11 cellular contexts compared by ENCODE assay signal in the genomic region with DNA sequence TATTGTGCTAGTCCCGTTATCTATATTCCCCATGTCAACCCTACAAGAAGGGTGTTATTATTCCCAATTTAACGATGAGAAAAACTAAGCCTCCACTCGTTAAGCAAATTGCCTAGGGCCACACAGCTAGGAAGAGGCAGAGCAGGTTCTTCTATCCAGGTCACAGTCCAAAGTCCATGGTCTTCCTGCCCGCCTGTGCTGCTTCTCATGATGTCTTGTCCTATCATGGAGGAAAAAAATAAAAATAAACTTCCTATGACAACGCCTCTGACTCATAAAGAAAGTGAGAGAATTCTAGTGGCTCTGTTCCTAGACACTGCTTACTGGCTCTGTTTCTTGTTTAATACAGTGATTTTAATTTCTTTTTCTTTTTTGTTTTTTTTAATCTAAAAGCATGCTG. TPM values are rescaled to one million over a fixed set of nuclear protein-coding genes. Genes with fewer than 3 reads are reported as not detected.
A peak's percentile ranks its signal among the peaks of the same experiment; 100 is the strongest.
DNase-seq lines count a peak whose midpoint lies in the region; ATAC-seq, FAIRE-seq and TF ChIP-seq lines count a peak whose summit lies in the region.
"Had no signal": no experiment of that assay in that cellular context is flagged by ENCODE, and none has a peak within 500 bp of the region (broad histone marks: within the 10 kb centered on the region; RNA-seq: fewer than 3 reads in every experiment).

No MANE protein-coding gene starts in this region.

- no peaks in the 10 kb centered on the region for H4K20me1 ChIP-seq in endothelial cell of umbilical vein (replicated peaks; ENCODE audit: control insufficient read depth, extremely low read depth, insufficient read depth, low read length)

- peak; percentile 60 for ATAC-seq in HG03432 (IDR thresholded peaks at IDR 0.05; ENCODE audit: unreplicated experiment)
- ATAC-seq in mucosa of descending colon, result peak; percentile 91
- no peak for ATAC-seq in GM18505 (IDR thresholded peaks at IDR 0.05; ENCODE audit: unreplicated experiment)

- no peak overlapping the region for H2AFZ ChIP-seq in endothelial cell of umbilical vein (ENCODE audit: low read depth, low read length)

- no peaks in the 10 kb centered on the region for H3K9me1 ChIP-seq in endothelial cell of umbilical vein (replicated peaks; ENCODE audit: control insufficient read depth, extremely low read depth, insufficient read depth, low read length)

- peaks cover 92% of the 10 kb centered on the region for H3K79me2 ChIP-seq in endothelial cell of umbilical vein (ENCODE audit: control insufficient read depth, insufficient read depth, low read length)

- H3K27me3 ChIP-seq in endothelial cell of umbilical vein (ENCODE audit: control insufficient read depth in 2 of 2, insufficient read depth in 2 of 2, low read length in 2 of 2), result no peaks in the 10 kb centered on the region
- no peaks in the 10 kb centered on the region for H3K27me3 ChIP-seq in effector memory CD4-positive, alpha-beta T cell (replicated peaks; ENCODE audit: control insufficient read depth, insufficient read depth, low read length, poor library complexity, severe bottlenecking)

- no peak for TF ChIP-seq CTCF in endothelial cell of umbilical vein (IDR thresholded peaks at IDR 0.05; ENCODE audit: extremely low read depth in 1 of 2, insufficient read depth in 1 of 2, low read depth in 1 of 2, low read length in 2 of 2)
- TF ChIP-seq CTCF in mucosa of descending colon (IDR thresholded peaks at IDR 0.05), result no peak

- no TSS peak for BruUV-seq in endothelial cell of umbilical vein (replicated peaks; lab: Mats Ljungman, UMichigan)

- H3K27ac ChIP-seq in endothelial cell of umbilical vein (ENCODE audit: insufficient read depth, low read depth, low read length), result peak overlapping the region; percentile 75
- H3K27ac ChIP-seq in effector memory CD4-positive, alpha-beta T cell (ENCODE audit: insufficient read depth, low read length, poor library complexity, severe bottlenecking), result no peak overlapping the region
- H3K27ac ChIP-seq: C4-2B had no signal

- FAIRE-seq in endothelial cell of umbilical vein (lab: Jason Lieb, UNC), result peak; percentile 56

- H3K4me1 ChIP-seq in endothelial cell of umbilical vein (ENCODE audit: control insufficient read depth, extremely low read depth, insufficient read depth, low read length) (peaks cover 91% of the 10 kb centered on the region), mucosa of descending colon (ENCODE audit: low read depth) (no peaks in the 10 kb centered on the region)
- H3K4me1 ChIP-seq in effector memory CD4-positive, alpha-beta T cell (ENCODE audit: control insufficient read depth, insufficient read depth, low read length, poor library complexity, severe bottlenecking), result no peaks in the 10 kb centered on the region

- H3K4me3 ChIP-seq in endothelial cell of umbilical vein (replicated peaks in 1 of 3; ENCODE audit: insufficient read depth in 1 of 3, low read depth in 1 of 3, low read length in 3 of 3), result no peak overlapping the region
- H3K4me3 ChIP-seq in mucosa of descending colon, result no peak overlapping the region
- no peak overlapping the region for H3K4me3 ChIP-seq in effector memory CD4-positive, alpha-beta T cell (ENCODE audit: insufficient read depth, low read depth, low read length, poor library complexity, severe bottlenecking)

- dilution Hi-C loops in endothelial cell of umbilical vein (cut with MboI; ENCODE audit: extremely low pct_ligation_motif_present, low sequenced_read_pairs), result no loop called here

- DNase-seq in COLO829 (ENCODE audit: low spot score) (peak; percentile 61), endothelial cell of umbilical vein (ENCODE audit: low read depth, low spot score) (peak; percentile 83), mucosa of descending colon (peak in 2 of 3 donors; percentile 27 to 58), NCI-H2171 treated with DMSO at 0.1 percent for 48 hours (lab: John Stamatoyannopoulos, UW) (no peak), SIG-M5 (lab: John Stamatoyannopoulos, UW) (no peak)
- DNase-seq in effector memory CD4-positive, alpha-beta T cell, result no peak
- DNase-seq: activated CD4-positive, alpha-beta memory T cell treated with anti-CD3 and anti-CD28 coated beads, Interleukin-2, amount 10 ng/mL, durations not matched to agents 7 days and 5 days; naive B cell had no signal

- H3K36me3 ChIP-seq in endothelial cell of umbilical vein (ENCODE audit: control insufficient read depth in 2 of 2, extremely low read depth in 1 of 2, insufficient read depth in 2 of 2, low read length in 2 of 2) (peaks cover 0 to 15% of the 10 kb centered on the region in 2 experiments), mucosa of descending colon (ENCODE audit: low read depth) (no peaks in the 10 kb centered on the region)
- H3K36me3 ChIP-seq in effector memory CD4-positive, alpha-beta T cell (ENCODE audit: control insufficient read depth, insufficient read depth, low read length), result no peaks in the 10 kb centered on the region

- CTCF ChIA-PET in endothelial cell of umbilical vein (lab: Charles Lee), result interaction anchor here (1.0 to 6.7 kb wide), 10 partner anchors 11 to 534 kb away, joined by 3 to 101 read pairs (median 8); partner anchors contain the start of gene COL8A1

- H3K9ac ChIP-seq in endothelial cell of umbilical vein (replicated peaks; ENCODE audit: extremely low read depth, insufficient read depth, low read length), result peak overlapping the region; percentile 74

- peak overlapping the region; percentile 53 for H3K4me2 ChIP-seq in endothelial cell of umbilical vein (ENCODE audit: insufficient read depth, low read length)

- intact Hi-C loops in endothelial cell of umbilical vein (cut with micrococcal nuclease), result no loop called here
- intact Hi-C loops in mucosa of descending colon (cut with DNase I, micrococcal nuclease), result no loop called here

- no peaks in the 10 kb centered on the region for H3K9me3 ChIP-seq in endothelial cell of umbilical vein (replicated peaks; ENCODE audit: control insufficient read depth, insufficient read depth, low read length)
- no peaks in the 10 kb centered on the region for H3K9me3 ChIP-seq in mucosa of descending colon
- H3K9me3 ChIP-seq in effector memory CD4-positive, alpha-beta T cell (ENCODE audit: control insufficient read depth, low read length), result no peaks in the 10 kb centered on the region

- TF ChIP-seq POLR2A in endothelial cell of umbilical vein (IDR thresholded peaks at IDR 0.05; ENCODE audit: low read depth, low read length) (no peak), GM18505 (IDR thresholded peaks at IDR 0.05; ENCODE audit: borderline replicate concordance, extremely low read depth, insufficient read depth, insufficient read length) (no peak)

- POLR2A ChIA-PET in endothelial cell of umbilical vein (lab: Charles Lee), result interaction anchor here (1.7 to 1.9 kb wide), 2 partner anchors 10 to 11 kb away, joined by 4 to 16 read pairs; partner anchors contain the start of gene COL8A1

TF ChIP-seq in endothelial cell of umbilical vein, 7 proteins besides CTCF, POLR2A, EP300 and RAD21:
- TF ChIP-seq FOS (IDR thresholded peaks at IDR 0.05; ENCODE audit: borderline replicate concordance, insufficient read depth, low read length), result peak; percentile 82
- peak; percentile 23 for TF ChIP-seq GATA2 (IDR thresholded peaks at IDR 0.05; ENCODE audit: insufficient read depth, insufficient read length, low read depth, low read length)
- TF ChIP-seq JUN (IDR thresholded peaks at IDR 0.05; ENCODE audit: borderline replicate concordance, insufficient read depth, insufficient read length, low read depth), result peak; percentile 57
- no peak for TF ChIP-seq MYC (IDR thresholded peaks at IDR 0.05; ENCODE audit: low read depth, low read length)
- TF ChIP-seq EZH2 (IDR thresholded peaks at IDR 0.05; ENCODE audit: borderline replicate concordance, low read depth, low read length, severe bottlenecking), result no peak
- no peak for TF ChIP-seq POLR2AphosphoS5 (IDR thresholded peaks at IDR 0.05; ENCODE audit: insufficient read depth, low read depth, low read length)
- TF ChIP-seq, protein P1, sequence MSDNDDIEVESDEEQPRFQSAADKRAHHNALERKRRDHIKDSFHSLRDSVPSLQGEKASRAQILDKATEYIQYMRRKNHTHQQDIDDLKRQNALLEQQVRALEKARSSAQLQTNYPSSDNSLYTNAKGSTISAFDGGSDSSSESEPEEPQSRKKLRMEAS (IDR thresholded peaks at IDR 0.05; ENCODE audit: insufficient read depth, insufficient read length), result no peak

RNA-seq across cellular contexts. Expression of gene COL8A1, which starts 9.7 kb away (rescaled TPM):
- total RNA-seq in endothelial cell of umbilical vein, result 217 and 358 TPM in 2 replicates
- 581 and 634 TPM in 2 replicates for polyA plus RNA-seq in endothelial cell of umbilical vein
- 292 and 326 TPM in 2 replicates for polyA plus RNA-seq in endothelial cell of umbilical vein (2011; cell fraction: cytosol; rRNA removed)
- polyA plus RNA-seq in endothelial cell of umbilical vein (2011; cell fraction: nucleus; rRNA removed), result 285 and 305 TPM in 2 replicates
- polyA plus RNA-seq in endothelial cell of umbilical vein (2012), result 454 and 542 TPM in 2 replicates
- polyA minus RNA-seq in endothelial cell of umbilical vein, result 1,032 and 1,279 TPM in 2 replicates
- not detected for polyA minus RNA-seq in endothelial cell of umbilical vein (2011; cell fraction: cytosol; rRNA and poly(A)+ RNA removed)
- polyA minus RNA-seq in endothelial cell of umbilical vein (2011; cell fraction: nucleus; rRNA and poly(A)+ RNA removed), result 575 and 850 TPM in 2 replicates
- total RNA-seq in mucosa of descending colon, result 1 to 10 TPM in 2 of 3 donors, under 1 TPM in 1; 0.75 to 7.6 (median 3.8) TPM

Comparison
In these comparisons a context has a peak if more than half of its experiments do, and no peak if none do; other contexts are left out.
1. DNase-seq: peak in COLO829 (single experiment), endothelial cell of umbilical vein (single experiment) and mucosa of descending colon (2 of 3); none in NCI-H2171 treated with DMSO at 0.1 percent for 48 hours (single experiment), SIG-M5 (single experiment) and effector memory CD4-positive, alpha-beta T cell (0 of 3).
2. RNA of gene COL8A1, which starts 9.7 kb away (total RNA-seq): 217 to 358 TPM in endothelial cell of umbilical vein; 0.75 to 7.6 TPM in mucosa of descending colon; every median in the first group is over 10 times any median in the second.